9 cellular contexts compared by ENCODE assay signal in the genomic region with DNA sequence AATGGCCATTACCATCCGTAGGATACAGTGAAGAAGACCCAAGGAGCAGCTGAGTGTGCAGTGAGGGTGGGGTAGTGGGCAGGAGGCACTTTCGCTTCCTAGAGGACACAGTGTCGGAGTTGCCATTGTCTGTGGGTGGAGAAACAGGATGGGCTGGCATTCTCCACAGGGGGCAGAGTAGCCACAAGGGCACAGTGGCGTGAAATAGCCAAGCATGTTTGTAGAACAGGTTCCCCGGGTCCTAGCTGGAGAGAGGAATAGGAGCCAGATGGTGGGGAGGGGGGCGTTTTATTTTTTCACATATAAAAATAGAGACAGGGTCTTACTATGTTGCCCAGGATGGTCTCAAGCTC. TPM values are rescaled to one million over a fixed set of nuclear protein-coding genes. Genes with fewer than 3 reads are reported as not detected.
DNase-seq lines count a peak whose midpoint lies in the region; ATAC-seq and TF ChIP-seq lines count a peak whose summit lies in the region.
"Had no signal": no experiment of that assay in that cellular context is flagged by ENCODE, and none has a peak within 500 bp of the region (broad histone marks: within the 10 kb centered on the region; RNA-seq: fewer than 3 reads in every experiment).

No MANE protein-coding gene starts in this region.

- H3K23ac ChIP-seq in H9 (ENCODE audit: insufficient read length, low read depth, low read length) = no peak overlapping the region

- no peaks in the 10 kb centered on the region for H4K20me1 ChIP-seq in H9 (ENCODE audit: control insufficient read depth, insufficient read depth, insufficient read length)

- H4K5ac ChIP-seq in H9 (ENCODE audit: insufficient read length, low read depth, low read length) = no peak overlapping the region

- no peaks in the 10 kb centered on the region for H3K9me3 ChIP-seq in H9 (ENCODE audit: control insufficient read depth, low read depth, low read length)

- H3K9ac ChIP-seq in H9 (ENCODE audit: extremely low read depth, insufficient read length, low read length) = no peak overlapping the region

- no peak overlapping the region for H2BK5ac ChIP-seq in H9 (ENCODE audit: insufficient read length, low read length)

- H3K23me2 ChIP-seq in H9 (ENCODE audit: insufficient read length, low read depth, low read length, poor library complexity, severe bottlenecking) = peaks cover 11% of the 10 kb centered on the region

- H3K18ac ChIP-seq in H9 (ENCODE audit: insufficient read length, low read depth, low read length) = no peak overlapping the region

- peak overlapping the region; percentile 99 for H3K4me3 ChIP-seq in BJ (ENCODE audit: low read depth, low read length)

- H2BK15ac ChIP-seq in H9 (ENCODE audit: low read depth, low read length) = no peak overlapping the region

- ATAC-seq in GM19397 (IDR thresholded peaks at IDR 0.05; ENCODE audit: unreplicated experiment) (no peak), GM18861 (IDR thresholded peaks at IDR 0.05; ENCODE audit: unreplicated experiment) (no peak)

- H3K27me3 ChIP-seq in BJ (ENCODE audit: control insufficient read depth, insufficient read depth, low read length) (no peaks in the 10 kb centered on the region), H9 (ENCODE audit: insufficient read depth, low read length) (no peaks in the 10 kb centered on the region)

- DNase-seq in BJ (ENCODE audit: low read depth) (no peak), H9 (no peak), MCF 10A (ENCODE audit: unreplicated experiment) (no peak), neural crest cell (ENCODE audit: low read depth, low spot score) (no peak), NCI-H82 (lab: John Stamatoyannopoulos, UW) (no peak), dedifferentiated amniotic fluid mesenchymal stem cell (ENCODE audit: extremely low spot score) (no peak)
- DNase-seq: naive B cell had no signal

- POLR2A ChIA-PET in BJ (lab: Charles Lee) (no interaction called here), MCF 10A (lab: Yijun Ruan, JAX) (no interaction called here)

- H2AK5ac ChIP-seq in H9 (ENCODE audit: insufficient read length, low read length) = no peak overlapping the region

- intact Hi-C loops in MCF 10A (cut with micrococcal nuclease) = no loop called here

- H3K9me3 Mint-ChIP-seq in H9 = peaks cover 0 to 4% of the 10 kb centered on the region in 2 experiments; a peak in 1 of 5 replicates
- no peaks in the 10 kb centered on the region for H3K9me3 Mint-ChIP-seq in MCF 10A (ENCODE audit: unreplicated experiment)
- no peaks in the 10 kb centered on the region for H3K9me3 Mint-ChIP-seq in neural crest cell
- H3K9me3 Mint-ChIP-seq: naive B cell had no signal

- peaks cover 4% of the 10 kb centered on the region; the same call in 1 of the 2 replicates for H3K4me1 ChIP-seq in H9 (ENCODE audit: insufficient read depth, low read length)

- H2BK120ac ChIP-seq in H9 (ENCODE audit: low read depth, low read length, poor library complexity, severe bottlenecking) = no peak overlapping the region

- H3K36me3 Mint-ChIP-seq in H9 (ENCODE audit: insufficient read depth in 1 of 3, low read depth in 3 of 3) = peaks cover 17 to 35% (median 21%) of the 10 kb centered on the region in 3 experiments
- peaks cover 7% of the 10 kb centered on the region for H3K36me3 Mint-ChIP-seq in MCF 10A (ENCODE audit: insufficient read depth, unreplicated experiment)
- no peaks in the 10 kb centered on the region for H3K36me3 Mint-ChIP-seq in neural crest cell (ENCODE audit: low read depth)
- H3K36me3 Mint-ChIP-seq: naive B cell had no signal

- H3T11ph ChIP-seq in H9 (ENCODE audit: low read length) = no peak overlapping the region

- no peak overlapping the region for H3K4me2 ChIP-seq in H9 (ENCODE audit: insufficient read depth, insufficient read length, low read length)

- no peak overlapping the region for H2AFZ ChIP-seq in H9 (ENCODE audit: low read length)

- H4K8ac ChIP-seq in H9 (replicated peaks; ENCODE audit: insufficient read length, low read depth, low read length) = no peak overlapping the region

- H3K79me1 ChIP-seq in H9 (ENCODE audit: insufficient read depth, low read depth, low read length, poor library complexity, severe bottlenecking) = peaks cover 15% of the 10 kb centered on the region

- H3K79me2 ChIP-seq in H9 (ENCODE audit: insufficient read depth, low read length) = peaks cover 44% of the 10 kb centered on the region; the same call in 1 of the 2 replicates

- no peak overlapping the region for H4K91ac ChIP-seq in H9 (ENCODE audit: insufficient read length, low read depth, low read length)

- peak overlapping the region in 1 of 2 experiments; percentile 34; a peak in 2 of 5 replicates for H3K4me3 Mint-ChIP-seq in H9
- no peak overlapping the region for H3K4me3 Mint-ChIP-seq in MCF 10A (ENCODE audit: unreplicated experiment)
- H3K4me3 Mint-ChIP-seq in neural crest cell = peak overlapping the region; percentile 81

- no CpG with 5 or more reads among the region's 6 CpGs for WGBS in H9 (ENCODE audit: extremely low coverage, insufficient read length, low lambda C conversion rate)

- no peak overlapping the region for H3K27ac ChIP-seq in H9 (ENCODE audit: insufficient read length, low read depth, low read length)

- no peak overlapping the region for H3K56ac ChIP-seq in H9 (ENCODE audit: insufficient read length, low read depth, low read length)

- no peak overlapping the region for H2BK20ac ChIP-seq in H9 (ENCODE audit: low read depth, low read length, poor library complexity, severe bottlenecking)

- peaks cover 11% of the 10 kb centered on the region for H3K36me3 ChIP-seq in BJ (ENCODE audit: control insufficient read depth, insufficient read depth, low read length)

- no peak overlapping the region for H3K4ac ChIP-seq in H9 (ENCODE audit: low read depth, low read length)

- CTCF ChIA-PET in BJ (lab: Yijun Ruan, JAX) = interaction anchor here (1.4 to 3.1 kb wide), 4 partner anchors 10 to 202 kb away, joined by 4 to 14 read pairs (median 8); no protein-coding TSS in a partner anchor
- CTCF ChIA-PET in MCF 10A (lab: Yijun Ruan, JAX) = no interaction called here

- H3K4me1 Mint-ChIP-seq in H9 (peaks cover 36 to 43% of the 10 kb centered on the region in 2 experiments), MCF 10A (ENCODE audit: insufficient read depth, unreplicated experiment) (peaks cover 13% of the 10 kb centered on the region), neural crest cell (peaks cover 40% of the 10 kb centered on the region)

- no peak overlapping the region for H3K14ac ChIP-seq in H9 (ENCODE audit: insufficient read depth, low read length)

- H3K27ac Mint-ChIP-seq in H9 (peak overlapping the region in 2 of 3 experiments; percentile 50 to 72; a peak in 3 of 7 replicates), MCF 10A (ENCODE audit: low read depth, unreplicated experiment) (peak overlapping the region; percentile 57), neural crest cell (ENCODE audit: unreplicated experiment) (no peak overlapping the region)

- no peak overlapping the region for H2BK12ac ChIP-seq in H9 (ENCODE audit: insufficient read length, low read depth, low read length)

- BruUV-seq in MCF 10A (replicated peaks; lab: Mats Ljungman, UMichigan) = no TSS peak

- TF ChIP-seq CTCF in BJ (IDR thresholded peaks at IDR 0.05; ENCODE audit: insufficient read depth, low read depth, low read length) (no peak), H9 (conservative IDR thresholded peaks at IDR 0.05) (no peak), MCF 10A (IDR thresholded peaks at IDR 0.05; ENCODE audit: unreplicated experiment) (no peak), neural crest cell (conservative IDR thresholded peaks at IDR 0.05) (no peak)

- H3K27me3 Mint-ChIP-seq in H9 (ENCODE audit: low read depth) = peaks cover 6% of the 10 kb centered on the region; the same call in 1 of the 2 replicates
- H3K27me3 Mint-ChIP-seq in MCF 10A (ENCODE audit: insufficient read depth, unreplicated experiment) = no peaks in the 10 kb centered on the region
- H3K27me3 Mint-ChIP-seq in neural crest cell (ENCODE audit: low read depth) = no peaks in the 10 kb centered on the region
- H3K27me3 Mint-ChIP-seq: naive B cell had no signal

RNA-seq across cellular contexts. Expression of a gene that starts 3.5 kb away (rescaled TPM):
- polyA plus RNA-seq in BJ (2011; rRNA removed) = 61.6 and 114 TPM in 2 replicates
- polyA minus RNA-seq in BJ (2011; rRNA and poly(A)+ RNA removed) = 67.9 and 110 TPM in 2 replicates
- 70.8 and 72.6 TPM in 2 replicates for total RNA-seq in H9 (2021)
- 4.6 and 7.6 TPM in 2 replicates for total RNA-seq in MCF 10A (2022)
- total RNA-seq in neural crest cell = 33.8 and 34.6 TPM in 2 replicates
